20 cellular contexts compared by ENCODE assay signal in the genomic region with DNA sequence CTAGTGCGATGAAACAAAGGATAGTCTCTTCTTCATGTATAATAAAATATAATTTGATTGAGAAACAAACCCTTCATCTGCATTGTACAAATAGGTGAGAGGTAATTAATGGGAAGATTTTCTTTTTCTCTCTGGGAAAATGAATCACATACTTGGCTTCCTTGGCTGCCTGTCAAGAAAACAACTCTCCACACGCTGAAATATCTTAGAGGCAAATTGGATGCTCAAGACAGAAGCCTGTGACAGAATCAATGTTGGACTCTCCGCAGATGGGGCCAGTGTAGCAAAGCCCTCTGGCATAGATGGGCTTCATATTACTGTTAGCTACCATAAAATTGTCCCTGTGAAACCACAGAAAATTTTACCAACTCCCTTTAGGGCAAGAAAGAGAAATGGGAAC.
DNase-seq lines count a peak whose midpoint lies in the region; ATAC-seq and TF ChIP-seq lines count a peak whose summit lies in the region.
"Had no signal": no experiment of that assay in that cellular context is flagged by ENCODE, and none has a peak within 500 bp of the region (broad histone marks: within the 10 kb centered on the region; RNA-seq: fewer than 3 reads in every experiment).

No MANE protein-coding gene starts in this region.

- H3K9me3 ChIP-seq in adipocyte (ENCODE audit: control insufficient read depth, low read length), result no peaks in the 10 kb centered on the region
- H3K9me3 ChIP-seq: BE2C had no signal

- peak overlapping the region; percentile 18 for H3K27ac Mint-ChIP-seq in chondrocyte (ENCODE audit: unreplicated experiment)
- H3K27ac Mint-ChIP-seq in naive thymus-derived CD8-positive, alpha-beta T cell, result no peak overlapping the region
- H3K27ac Mint-ChIP-seq: CD4-positive, CD25-positive, alpha-beta regulatory T cell; HFFc6 had no signal

- H3K4me1 ChIP-seq in adipocyte (ENCODE audit: control insufficient read depth, insufficient read depth, low read length), result peaks cover 9% of the 10 kb centered on the region
- H3K4me1 ChIP-seq: BE2C had no signal

- peaks cover 3% of the 10 kb centered on the region for H3K27me3 Mint-ChIP-seq in chondrocyte (ENCODE audit: low read depth)
- peaks cover 0 to 29% (median 3%) of the 10 kb centered on the region in 5 donors for H3K27me3 Mint-ChIP-seq in naive thymus-derived CD8-positive, alpha-beta T cell
- H3K27me3 Mint-ChIP-seq: CD4-positive, CD25-positive, alpha-beta regulatory T cell had no signal

- H3K36me3 ChIP-seq in adipocyte (ENCODE audit: control insufficient read depth, insufficient read depth, low read length, severe bottlenecking), result no peaks in the 10 kb centered on the region
- H3K36me3 ChIP-seq: BE2C had no signal

- DNase-seq in adipocyte (ENCODE audit: low read depth) (peak; percentile 44), chondrocyte (ENCODE audit: low spot score) (no peak), fibroblast of the aortic adventitia (ENCODE audit: low read depth) (peak; percentile 12), skeletal muscle cell (ENCODE audit: low read depth) (peak; percentile 5), NCI-H1436 (lab: John Stamatoyannopoulos, UW) (no peak), NCI-H524 treated with DMSO at 0.1 percent for 48 hours (lab: John Stamatoyannopoulos, UW) (no peak)
- no peak for DNase-seq in naive thymus-derived CD8-positive, alpha-beta T cell
- DNase-seq: BE2C; CD4-positive, CD25-positive, alpha-beta regulatory T cell; COR-L47; DMS79; H9; HFFc6; KG1; NCI-H1417; NCI-H187; NCI-H446; NCI-H526 treated with DMSO at 0.1 percent for 48 hours; Right ventricle myocardium superior had no signal

- no peak overlapping the region for H3K4me3 ChIP-seq in adipocyte (ENCODE audit: low read length)
- H3K4me3 ChIP-seq in fibroblast of the aortic adventitia (ENCODE audit: low read depth, low read length), result no peak overlapping the region
- H3K4me3 ChIP-seq in skeletal muscle cell (ENCODE audit: low read depth, low read length), result no peak overlapping the region

- peaks cover 10% of the 10 kb centered on the region for H3K4me1 Mint-ChIP-seq in chondrocyte (ENCODE audit: low read depth)
- H3K4me1 Mint-ChIP-seq in naive thymus-derived CD8-positive, alpha-beta T cell, result no peaks in the 10 kb centered on the region
- H3K4me1 Mint-ChIP-seq: CD4-positive, CD25-positive, alpha-beta regulatory T cell had no signal

- no peaks in the 10 kb centered on the region for H3K9me3 Mint-ChIP-seq in chondrocyte (ENCODE audit: low read depth)
- H3K9me3 Mint-ChIP-seq in naive thymus-derived CD8-positive, alpha-beta T cell, result no peaks in the 10 kb centered on the region
- H3K9me3 Mint-ChIP-seq: H9 had no signal

- POLR2A ChIA-PET in naive thymus-derived CD8-positive, alpha-beta T cell (lab: Charles Lee), result no interaction called here

- no peak for ATAC-seq in naive thymus-derived CD8-positive, alpha-beta T cell
- no peak for ATAC-seq in GM18907 (IDR thresholded peaks at IDR 0.05; ENCODE audit: unreplicated experiment)

- no peak for TF ChIP-seq CTCF in chondrocyte (IDR thresholded peaks at IDR 0.05)
- TF ChIP-seq CTCF in fibroblast of the aortic adventitia (IDR thresholded peaks at IDR 0.05; ENCODE audit: insufficient read depth, low read length), result no peak

- H3K4me3 Mint-ChIP-seq in chondrocyte (ENCODE audit: unreplicated experiment), result no peak overlapping the region
- H3K4me3 Mint-ChIP-seq in naive thymus-derived CD8-positive, alpha-beta T cell, result no peak overlapping the region
- H3K4me3 Mint-ChIP-seq: CD4-positive, CD25-positive, alpha-beta regulatory T cell; H9; HFFc6 had no signal

- no peaks in the 10 kb centered on the region for H3K36me3 Mint-ChIP-seq in chondrocyte (ENCODE audit: low read depth)
- H3K36me3 Mint-ChIP-seq in naive thymus-derived CD8-positive, alpha-beta T cell, result no peaks in the 10 kb centered on the region
- H3K36me3 Mint-ChIP-seq: CD4-positive, CD25-positive, alpha-beta regulatory T cell had no signal

- H3K9ac ChIP-seq in adipocyte (ENCODE audit: low read length), result no peak overlapping the region

- no peaks in the 10 kb centered on the region for H3K27me3 ChIP-seq in adipocyte (replicated peaks; ENCODE audit: control insufficient read depth, insufficient read depth, low read length)
- H3K27me3 ChIP-seq: BE2C had no signal

Comparison
In these comparisons a context has a peak if more than half of its experiments do, and no peak if none do; other contexts are left out.
1. DNase-seq: peak in adipocyte (single experiment), fibroblast of the aortic adventitia (single experiment) and skeletal muscle cell (single experiment); none in chondrocyte (single experiment), naive thymus-derived CD8-positive, alpha-beta T cell (0 of 10), NCI-H1436 (single experiment) and NCI-H524 treated with DMSO at 0.1 percent for 48 hours (single experiment).